Comparison of ENCODE assay signal across 15 cellular contexts in genomic region chr16:10922328-10923145, GRCh38. TPM values are rescaled to one million over a fixed set of nuclear protein-coding genes. Genes with fewer than 3 reads are reported as not detected.
DNase-seq lines count a peak whose midpoint lies in the region; ATAC-seq and TF ChIP-seq lines count a peak whose summit lies in the region.
"Had no signal": no experiment of that assay in that cellular context is flagged by ENCODE, and none has a peak within 500 bp of the region (broad histone marks: within the 10 kb centered on the region; RNA-seq: fewer than 3 reads in every experiment).

No MANE protein-coding gene starts in this region.

- CTCF ChIA-PET in OCI-LY7 (lab: Charles Lee; ENCODE audit: unreplicated experiment): no interaction called here

- TF ChIP-seq CTCF in fibroblast of lung (conservative IDR thresholded peaks at IDR 0.05 in 1 of 2, IDR thresholded peaks at IDR 0.05 in 1 of 2; ENCODE audit: low read depth in 1 of 2, low read length in 2 of 2): no peak
- no peak for TF ChIP-seq CTCF in upper lobe of right lung (IDR thresholded peaks at IDR 0.05)
- TF ChIP-seq CTCF in OCI-LY7 (conservative IDR thresholded peaks at IDR 0.05; ENCODE audit: low read length): no peak

- H3K4me2 ChIP-seq in fibroblast of lung (ENCODE audit: extremely low read depth, insufficient read depth, low read length): peak overlapping the region; percentile 5
- H3K4me2 ChIP-seq in OCI-LY7 (ENCODE audit: low read length): no peak overlapping the region

- peak overlapping the region; percentile 7 for H3K9ac ChIP-seq in fibroblast of lung (ENCODE audit: insufficient read depth, low read length)

- H3K27me3 ChIP-seq in MG63 (no peaks in the 10 kb centered on the region), fibroblast of lung (ENCODE audit: control insufficient read depth, insufficient read depth, low read length) (no peaks in the 10 kb centered on the region), upper lobe of right lung (no peaks in the 10 kb centered on the region)
- H3K27me3 ChIP-seq: ovary had no signal

- H3K4me3 ChIP-seq in MG63: no peak overlapping the region
- no peak overlapping the region for H3K4me3 ChIP-seq in fibroblast of lung (replicated peaks in 1 of 4; ENCODE audit: control extremely low read depth in 1 of 4, insufficient read depth in 1 of 4, low read depth in 3 of 4, low read length in 4 of 4)
- no peak overlapping the region for H3K4me3 ChIP-seq in upper lobe of right lung
- no peak overlapping the region for H3K4me3 ChIP-seq in OCI-LY7 (ENCODE audit: low read depth, low read length, poor library complexity, severe bottlenecking)
- H3K4me3 ChIP-seq: ovary had no signal

- POLR2A ChIA-PET in OCI-LY7 (lab: Charles Lee): interaction anchor here (0.6 to 1.2 kb wide), 3 partner anchors 10 to 178 kb away, joined by 4 read pairs; partner anchors contain the start of gene NUBP1

- no peaks in the 10 kb centered on the region for H3K79me2 ChIP-seq in fibroblast of lung (ENCODE audit: control insufficient read depth, insufficient read depth, low read length)
- no peaks in the 10 kb centered on the region for H3K79me2 ChIP-seq in OCI-LY7 (ENCODE audit: insufficient read depth, low read depth, low read length)

- H4K20me1 ChIP-seq in fibroblast of lung (ENCODE audit: control insufficient read depth, extremely low read depth, insufficient read depth, low read length) (no peaks in the 10 kb centered on the region), OCI-LY7 (ENCODE audit: insufficient read depth, low read length) (no peaks in the 10 kb centered on the region)

- H3K27ac ChIP-seq in fibroblast of lung (ENCODE audit: insufficient read depth, low read length): no peak overlapping the region
- H3K27ac ChIP-seq in upper lobe of right lung: peak overlapping the region; percentile 51
- H3K27ac ChIP-seq in OCI-LY7 (ENCODE audit: low read depth, low read length, poor library complexity, severe bottlenecking): no peak overlapping the region

- H3K9me2 ChIP-seq in OCI-LY7 (ENCODE audit: insufficient read depth, low read length): no peaks in the 10 kb centered on the region

- H3K9me3 ChIP-seq in MG63 (no peaks in the 10 kb centered on the region), fibroblast of lung (ENCODE audit: control insufficient read depth, insufficient read depth, low read depth, low read length) (no peaks in the 10 kb centered on the region), upper lobe of right lung (no peaks in the 10 kb centered on the region), OCI-LY7 (ENCODE audit: low read length) (no peaks in the 10 kb centered on the region)
- H3K9me3 ChIP-seq: ovary had no signal

- no TSS peak for BruUV-seq in OCI-LY7 (replicated peaks; lab: Mats Ljungman, UMichigan)

- H3K36me3 ChIP-seq in MG63 (peaks cover 20% of the 10 kb centered on the region), fibroblast of lung (ENCODE audit: control insufficient read depth, insufficient read depth, low read length) (peaks cover 2% of the 10 kb centered on the region), upper lobe of right lung (peaks cover 47% of the 10 kb centered on the region), OCI-LY7 (ENCODE audit: insufficient read depth, low read length) (peaks cover 79% of the 10 kb centered on the region)
- H3K36me3 ChIP-seq: ovary had no signal

- DNase-seq in MG63 (peak; percentile 55), fibroblast of lung (ENCODE audit: low read depth in 2 of 2) (peak; percentile 36 to 57), medulla oblongata (ENCODE audit: extremely low spot score) (peak; percentile 51), upper lobe of right lung (peak; percentile 90), NCI-H1417 treated with DMSO at 0.1 percent for 48 hours (lab: John Stamatoyannopoulos, UW) (no peak), OCI-LY7 (ENCODE audit: low spot score) (no peak)
- DNase-seq: activated CD8-positive, alpha-beta T cell treated with anti-CD3 and anti-CD28 coated beads for 36 hours; activated naive CD4-positive, alpha-beta T cell; cerebellar nuclear complex; Kasumi-1; NCI-H2171; T-helper 17 cell had no signal

- peaks cover 5% of the 10 kb centered on the region for H3K4me1 ChIP-seq in fibroblast of lung (ENCODE audit: control insufficient read depth, extremely low read depth, insufficient read depth, low read length)
- peaks cover 27% of the 10 kb centered on the region for H3K4me1 ChIP-seq in upper lobe of right lung
- peaks cover 6% of the 10 kb centered on the region for H3K4me1 ChIP-seq in OCI-LY7 (ENCODE audit: insufficient read depth, low read length, poor library complexity, severe bottlenecking)

- peak overlapping the region; percentile 13 for H2AFZ ChIP-seq in fibroblast of lung (ENCODE audit: low read length)
- H2AFZ ChIP-seq in OCI-LY7 (ENCODE audit: low read length): no peak overlapping the region

- intact Hi-C loops in upper lobe of right lung (cut with DNase I) (loop anchor here (10.0 kb wide), 1 partner anchor 178 kb away; the partner anchor contains the start of gene NUBP1), OCI-LY7 (cut with micrococcal nuclease; ENCODE audit: unreplicated experiment) (no loop called here)

- ATAC-seq in upper lobe of right lung (peak; percentile 71), esophagus mucosa (no peak)
- ATAC-seq: activated CD8-positive, alpha-beta T cell treated with anti-CD3 and anti-CD28 coated beads for 36 hours; Panc1; T-helper 17 cell had no signal

RNA-seq across cellular contexts. Expression of gene DEXI, which starts 19.7 kb away (rescaled TPM):
- 64.1 and 87.2 TPM in 2 replicates for total RNA-seq in MG63 (2014; rRNA removed; shearing (Covaris generic); ENCODE audit: low replicate concordance)
- total RNA-seq in fibroblast of lung (44.7 and 49.9 TPM in 2 replicates), upper lobe of right lung (36.3 TPM), esophagus mucosa (14.5 TPM), OCI-LY7 (2022) (13.5 and 15.1 TPM in 2 replicates)
- 38.8 and 40.3 TPM in 2 replicates for polyA plus RNA-seq in fibroblast of lung
- polyA plus RNA-seq in fibroblast of lung (2012): 37.5 and 44.5 TPM in 2 replicates
- 55.4 and 70.6 TPM in 2 replicates for polyA minus RNA-seq in fibroblast of lung (ENCODE audit: low replicate concordance)
- 12.7 and 17.6 TPM in 2 replicates for total RNA-seq in OCI-LY7 (2014; rRNA removed; shearing (Covaris generic))

RNA-seq across cellular contexts. Expression of gene CLEC16A, which starts 21.8 kb away (rescaled TPM):
- total RNA-seq in MG63 (2014; rRNA removed; shearing (Covaris generic); ENCODE audit: low replicate concordance): 6.2 and 11.5 TPM in 2 replicates
- total RNA-seq in fibroblast of lung (17.2 and 22.0 TPM in 2 replicates), upper lobe of right lung (36.9 TPM), esophagus mucosa (17.7 TPM), OCI-LY7 (2022) (50.9 and 52.0 TPM in 2 replicates)
- 9.1 and 15.3 TPM in 2 replicates for polyA plus RNA-seq in fibroblast of lung
- polyA plus RNA-seq in fibroblast of lung (2012): 10.4 and 14.7 TPM in 2 replicates
- polyA minus RNA-seq in fibroblast of lung (ENCODE audit: low replicate concordance): 53.8 and 83.9 TPM in 2 replicates
- total RNA-seq in OCI-LY7 (2014; rRNA removed; shearing (Covaris generic)): 26.2 and 31.1 TPM in 2 replicates

RNA-seq across cellular contexts. Expression of gene CIITA, which starts 45.5 kb away (rescaled TPM):
- not detected in 2 replicates for total RNA-seq in MG63 (2014; rRNA removed; shearing (Covaris generic); ENCODE audit: low replicate concordance)
- total RNA-seq in fibroblast of lung: 0.51 and 0.66 TPM in 2 replicates
- 0.27 and 0.40 TPM in 2 replicates for polyA plus RNA-seq in fibroblast of lung
- 0.39 and 0.57 TPM in 2 replicates for polyA plus RNA-seq in fibroblast of lung (2012)
- 0.59 and 0.98 TPM in 2 replicates for polyA minus RNA-seq in fibroblast of lung (ENCODE audit: low replicate concordance)
- total RNA-seq in upper lobe of right lung: 78.9 TPM
- 4.5 TPM for total RNA-seq in esophagus mucosa
- 56.1 and 68.7 TPM in 2 replicates for total RNA-seq in OCI-LY7 (2014; rRNA removed; shearing (Covaris generic))
- total RNA-seq in OCI-LY7 (2022): 101 and 124 TPM in 2 replicates

Comparison
In these comparisons a context has a peak if more than half of its experiments do, and no peak if none do; other contexts are left out.
1. DNase-seq: peak in MG63 (single experiment), fibroblast of lung (2 of 2), medulla oblongata (single experiment) and upper lobe of right lung (single experiment); none in NCI-H1417 treated with DMSO at 0.1 percent for 48 hours (single experiment) and OCI-LY7 (single experiment).
2. RNA of gene CIITA, which starts 45.5 kb away (total RNA-seq): 56.1 to 124 TPM in OCI-LY7 and 78.9 TPM in upper lobe of right lung (single experiment); 4.5 TPM in esophagus mucosa (single experiment), 0.51 to 0.66 TPM in fibroblast of lung and not detected in MG63; every median in the first group is over 10 times any median in the second.